ENCODE assay signal across 8 cellular contexts in genomic region chrX:120213438-120214265, GRCh38. TPM values are rescaled to one million over a fixed set of nuclear protein-coding genes. Genes with fewer than 3 reads are reported as not detected.
DNase-seq lines count a peak whose midpoint lies in the region; ATAC-seq and TF ChIP-seq lines count a peak whose summit lies in the region.

No MANE protein-coding gene starts in this region.

- intact Hi-C loops in heart right ventricle (cut with DNase I), result loop anchor here in 2 of 10 donors (10.0 kb wide), 1 partner anchor 119 kb away; no protein-coding TSS in a partner anchor

- no peak overlapping the region for H2AFZ ChIP-seq in Karpas-422 (ENCODE audit: low read length)

- peak; percentile 88 for ATAC-seq in GM19467 (IDR thresholded peaks at IDR 0.05; ENCODE audit: unreplicated experiment)
- ATAC-seq in SK-N-SH treated with all-trans-retinoic acid at 6 μM for 48 hours, result peak; percentile 99
- no peak for ATAC-seq in activated naive CD8-positive, alpha-beta T cell treated with anti-CD3 and anti-CD28 coated beads, Interleukin-2, amount 10 ng/mL, durations not matched to agents 7 days and 5 days (ENCODE audit: low read depth)
- peak in 5 of 8 donors; percentile 57 to 79 (median 67) for ATAC-seq in heart right ventricle
- no peak for ATAC-seq in GM18873 (IDR thresholded peaks at IDR 0.05; ENCODE audit: low FRiP score, unreplicated experiment)

- peaks cover 3% of the 10 kb centered on the region for H3K4me1 Mint-ChIP-seq in activated naive CD8-positive, alpha-beta T cell treated with anti-CD3 and anti-CD28 coated beads, Interleukin-2, amount 10 ng/mL, durations not matched to agents 7 days and 5 days

- no peak overlapping the region for H3K4me2 ChIP-seq in Karpas-422 (ENCODE audit: low read depth, low read length, poor library complexity, severe bottlenecking)

- no peaks in the 10 kb centered on the region for H4K20me1 ChIP-seq in Karpas-422 (ENCODE audit: insufficient read depth, low read depth, low read length)

- TF ChIP-seq CTCF in heart right ventricle (IDR thresholded peaks at IDR 0.05), result peak; percentile 39 to 89 (median 72)

- no peak overlapping the region for H3K4me3 ChIP-seq in Karpas-422 (ENCODE audit: low read length)
- no peak overlapping the region for H3K4me3 ChIP-seq in heart right ventricle

- no peak overlapping the region for H3K4me3 Mint-ChIP-seq in activated naive CD8-positive, alpha-beta T cell treated with anti-CD3 and anti-CD28 coated beads, Interleukin-2, amount 10 ng/mL, durations not matched to agents 7 days and 5 days

- H3K27ac ChIP-seq in Karpas-422 (ENCODE audit: low read length) (no peak overlapping the region), heart right ventricle (no peak overlapping the region)

- DNase-seq in COR-L47 (lab: John Stamatoyannopoulos, UW) (peak; percentile 32), Karpas-422 (peak; percentile 90), heart right ventricle (peak in 1 of 2 donors; percentile 45), retina (peak; percentile 63)
- peak; percentile 27 for DNase-seq in activated naive CD8-positive, alpha-beta T cell treated with anti-CD3 and anti-CD28 coated beads, Interleukin-2, amount 10 ng/mL, durations not matched to agents 7 days and 5 days

- H3K27me3 ChIP-seq in Karpas-422 (ENCODE audit: low read length), result no peaks in the 10 kb centered on the region
- H3K27me3 ChIP-seq in heart right ventricle, result peaks cover 0 to 19% (median 0%) of the 10 kb centered on the region in 7 donors

- H3K36me3 ChIP-seq in Karpas-422 (ENCODE audit: insufficient read depth, low read length) (no peaks in the 10 kb centered on the region), heart right ventricle (no peaks in the 10 kb centered on the region)

- H3K9me3 Mint-ChIP-seq in activated naive CD8-positive, alpha-beta T cell treated with anti-CD3 and anti-CD28 coated beads, Interleukin-2, amount 10 ng/mL, durations not matched to agents 7 days and 5 days, result no peaks in the 10 kb centered on the region

- no peaks in the 10 kb centered on the region for H3K9me2 ChIP-seq in Karpas-422 (replicated peaks; ENCODE audit: insufficient read depth, low read length)

- no peak overlapping the region for H3K27ac Mint-ChIP-seq in activated naive CD8-positive, alpha-beta T cell treated with anti-CD3 and anti-CD28 coated beads, Interleukin-2, amount 10 ng/mL, durations not matched to agents 7 days and 5 days

- H3K4me1 ChIP-seq in Karpas-422 (ENCODE audit: low read length) (no peaks in the 10 kb centered on the region), heart right ventricle (peaks cover 0 to 4% (median 0%) of the 10 kb centered on the region in 9 donors)

- WGBS in heart right ventricle, 2 donors, result 25 to 26% methylated on average over 8 of the region's 8 CpGs

- POLR2A ChIA-PET in activated naive CD8-positive, alpha-beta T cell treated with anti-CD3 and anti-CD28 coated beads, Interleukin-2, amount 10 ng/mL, durations not matched to agents 7 days and 5 days (lab: Charles Lee), result no interaction called here

- no peak overlapping the region for H3K9ac ChIP-seq in Karpas-422 (ENCODE audit: low read length)

- no peaks in the 10 kb centered on the region for H3K9me3 ChIP-seq in Karpas-422 (ENCODE audit: low read length)
- no peaks in the 10 kb centered on the region for H3K9me3 ChIP-seq in heart right ventricle

- H3K79me2 ChIP-seq in Karpas-422 (ENCODE audit: low read length), result no peaks in the 10 kb centered on the region

- no peaks in the 10 kb centered on the region for H3K36me3 Mint-ChIP-seq in activated naive CD8-positive, alpha-beta T cell treated with anti-CD3 and anti-CD28 coated beads, Interleukin-2, amount 10 ng/mL, durations not matched to agents 7 days and 5 days

- peaks cover 4% of the 10 kb centered on the region for H3K27me3 Mint-ChIP-seq in activated naive CD8-positive, alpha-beta T cell treated with anti-CD3 and anti-CD28 coated beads, Interleukin-2, amount 10 ng/mL, durations not matched to agents 7 days and 5 days

TF ChIP-seq in SK-N-SH treated with all-trans-retinoic acid at 6 μM for 48 hours, 23 proteins besides CTCF, POLR2A, EP300 and RAD21 (continues in another document):
- TF ChIP-seq SNAI2 (CRISPR knock-in tag; IDR thresholded peaks at IDR 0.05) (no peak), ZFP3 (CRISPR knock-in tag; IDR thresholded peaks at IDR 0.05) (no peak), TCF4 (CRISPR knock-in tag; IDR thresholded peaks at IDR 0.05; ENCODE audit: borderline replicate concordance) (no peak), ZFP30 (CRISPR knock-in tag; IDR thresholded peaks at IDR 0.05) (no peak), PATZ1 (CRISPR knock-in tag; IDR thresholded peaks at IDR 0.05; ENCODE audit: borderline replicate concordance) (no peak), TSHZ2 (CRISPR knock-in tag; IDR thresholded peaks at IDR 0.05) (no peak), BACH2 (CRISPR knock-in tag; IDR thresholded peaks at IDR 0.05; ENCODE audit: borderline replicate concordance) (no peak), PPARA (CRISPR knock-in tag; IDR thresholded peaks at IDR 0.05; ENCODE audit: borderline replicate concordance) (no peak), ZNF8 (CRISPR knock-in tag; IDR thresholded peaks at IDR 0.05) (no peak), TOX (CRISPR knock-in tag; IDR thresholded peaks at IDR 0.05; ENCODE audit: borderline replicate concordance) (no peak), ARNTL (CRISPR knock-in tag; IDR thresholded peaks at IDR 0.05; ENCODE audit: borderline replicate concordance, low read depth) (no peak)
- TF ChIP-seq, protein P1, sequence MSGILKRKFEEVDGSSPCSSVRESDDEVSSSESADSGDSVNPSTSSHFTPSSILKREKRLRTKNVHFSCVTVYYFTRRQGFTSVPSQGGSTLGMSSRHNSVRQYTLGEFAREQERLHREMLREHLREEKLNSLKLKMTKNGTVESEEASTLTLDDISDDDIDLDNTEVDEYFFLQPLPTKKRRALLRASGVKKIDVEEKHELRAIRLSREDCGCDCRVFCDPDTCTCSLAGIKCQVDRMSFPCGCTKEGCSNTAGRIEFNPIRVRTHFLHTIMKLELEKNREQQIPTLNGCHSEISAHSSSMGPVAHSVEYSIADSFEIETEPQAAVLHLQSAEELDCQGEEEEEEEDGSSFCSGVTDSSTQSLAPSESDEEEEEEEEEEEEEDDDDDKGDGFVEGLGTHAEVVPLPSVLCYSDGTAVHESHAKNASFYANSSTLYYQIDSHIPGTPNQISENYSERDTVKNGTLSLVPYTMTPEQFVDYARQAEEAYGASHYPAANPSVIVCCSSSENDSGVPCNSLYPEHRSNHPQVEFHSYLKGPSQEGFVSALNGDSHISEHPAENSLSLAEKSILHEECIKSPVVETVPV (CRISPR knock-in tag; IDR thresholded peaks at IDR 0.05), result no peak

RNA-seq across cellular contexts. Expression of gene ZBTB33, which starts 37.0 kb away (rescaled TPM):
- 12.3 and 25.5 TPM in 2 replicates for total RNA-seq in Karpas-422 (2014; rRNA removed; shearing (Covaris generic); ENCODE audit: low replicate concordance)
- 10 to 100 TPM; 19.0 to 21.1 TPM for total RNA-seq in activated naive CD8-positive, alpha-beta T cell treated with anti-CD3 and anti-CD28 coated beads, Interleukin-2, amount 10 ng/mL, durations not matched to agents 7 days and 5 days
- 1 to 10 TPM; 5.2 to 8.5 (median 6.6) TPM for total RNA-seq in heart right ventricle
- polyA plus RNA-seq in heart right ventricle, result 1 to 10 TPM; 1.8 to 2.5 TPM

RNA-seq across cellular contexts. Expression of gene RHOXF2, which starts 55.2 kb away (rescaled TPM):
- total RNA-seq in Karpas-422 (2014; rRNA removed; shearing (Covaris generic); ENCODE audit: low replicate concordance), result not detected in 2 replicates
- not detected for total RNA-seq in activated naive CD8-positive, alpha-beta T cell treated with anti-CD3 and anti-CD28 coated beads, Interleukin-2, amount 10 ng/mL, durations not matched to agents 7 days and 5 days
- not detected for total RNA-seq in heart right ventricle
- polyA plus RNA-seq in heart right ventricle, result not detected

Comparison
In these comparisons a context has a peak if more than half of its experiments do, and no peak if none do; other contexts are left out.
1. ATAC-seq: peak in GM19467 (single experiment), SK-N-SH treated with all-trans-retinoic acid at 6 μM for 48 hours (single experiment) and heart right ventricle (5 of 8); none in activated naive CD8-positive, alpha-beta T cell treated with anti-CD3 and anti-CD28 coated beads, Interleukin-2, amount 10 ng/mL, durations not matched to agents 7 days and 5 days (single experiment) and GM18873 (single experiment).